ENCODE assay signal across 15 cellular contexts in the genomic region with DNA sequence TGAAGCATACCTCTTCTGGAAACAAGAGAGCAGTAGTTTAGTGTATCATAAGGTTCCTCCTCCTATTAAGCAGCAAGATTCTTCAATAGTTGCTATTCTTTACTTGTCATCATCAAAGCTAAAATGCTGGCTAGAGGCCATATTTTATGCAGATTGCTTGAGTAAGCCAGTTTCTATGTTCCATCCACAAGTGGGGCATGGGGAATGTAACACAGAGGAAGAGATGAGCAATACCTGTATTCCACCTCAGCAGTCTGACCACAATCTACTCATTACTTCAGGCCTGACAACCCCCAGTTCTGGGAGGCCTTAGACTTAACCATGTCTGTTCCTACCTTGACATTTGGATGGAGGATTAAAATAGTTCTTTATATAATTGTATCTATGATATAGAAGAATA.
DNase-seq lines count a peak whose midpoint lies in the region; ATAC-seq and TF ChIP-seq lines count a peak whose summit lies in the region.
"Had no signal": no experiment of that assay in that cellular context is flagged by ENCODE, and none has a peak within 500 bp of the region (broad histone marks: within the 10 kb centered on the region; RNA-seq: fewer than 3 reads in every experiment).

No MANE protein-coding gene starts in this region.

- H3K4me1 ChIP-seq in tibial artery = no peaks in the 10 kb centered on the region
- H3K4me1 ChIP-seq: sigmoid colon, upper lobe of left lung had no signal

- peaks cover 3% of the 10 kb centered on the region for H3K4me1 Mint-ChIP-seq in activated CD4-positive, alpha-beta T cell treated with anti-CD3 and anti-CD28 coated beads for 36 hours

- no peaks in the 10 kb centered on the region for H3K27me3 ChIP-seq in tibial artery
- H3K27me3 ChIP-seq: sigmoid colon, upper lobe of left lung had no signal

- ATAC-seq in activated CD4-positive, alpha-beta T cell treated with anti-CD3 and anti-CD28 coated beads for 36 hours = peak; percentile 98
- ATAC-seq in HG03342 (IDR thresholded peaks at IDR 0.05; ENCODE audit: unreplicated experiment) = peak; percentile 61
- ATAC-seq: CD8-positive, alpha-beta T cell had no signal

- no peak for TF ChIP-seq CTCF in tibial artery (IDR thresholded peaks at IDR 0.05)

- no peak overlapping the region for H3K27ac ChIP-seq in tibial artery
- H3K27ac ChIP-seq: sigmoid colon, upper lobe of left lung had no signal

- no peaks in the 10 kb centered on the region for H3K9me3 ChIP-seq in tibial artery
- H3K9me3 ChIP-seq: sigmoid colon, upper lobe of left lung had no signal

- no peak overlapping the region for H3K4me3 Mint-ChIP-seq in activated CD4-positive, alpha-beta T cell treated with anti-CD3 and anti-CD28 coated beads for 36 hours
- H3K4me3 Mint-ChIP-seq: CD8-positive, alpha-beta T cell had no signal

- no peak overlapping the region for H3K4me3 ChIP-seq in tibial artery
- H3K4me3 ChIP-seq: sigmoid colon, upper lobe of left lung had no signal

- no peaks in the 10 kb centered on the region for H3K36me3 Mint-ChIP-seq in activated CD4-positive, alpha-beta T cell treated with anti-CD3 and anti-CD28 coated beads for 36 hours (ENCODE audit: low read depth)
- H3K36me3 Mint-ChIP-seq: CD8-positive, alpha-beta T cell had no signal

- H3K36me3 ChIP-seq in tibial artery = no peaks in the 10 kb centered on the region
- H3K36me3 ChIP-seq: sigmoid colon, upper lobe of left lung had no signal

- CTCF ChIA-PET in activated CD4-positive, alpha-beta T cell treated with anti-CD3 and anti-CD28 coated beads for 36 hours (lab: Charles Lee) = no interaction called here

- peak; percentile 38 for DNase-seq in activated CD4-positive, alpha-beta T cell treated with anti-CD3 and anti-CD28 coated beads for 36 hours
- no peak for DNase-seq in activated CD4-positive, alpha-beta T cell treated with anti-CD3 and anti-CD28 coated beads, Interleukin-2, amount 50 U/mL, for 1 hour
- DNase-seq in activated T-helper 9 cell treated with anti-CD3 and anti-CD28 coated beads, Interleukin-2, amount 50 U/mL, for 16 hours (ENCODE audit: low read depth) = peak; percentile 4
- DNase-seq in renal cortical epithelial cell (ENCODE audit: low read depth) (peak; percentile 57), hepatic stellate cell (ENCODE audit: low spot score) (no peak), MV-4-11 (lab: John Stamatoyannopoulos, UW) (no peak), tibial artery (no peak)
- DNase-seq: CD8-positive, alpha-beta T cell; central memory CD4-positive, alpha-beta T cell; GDM1; NCI-H146; NCI-H526 treated with DMSO at 0.1 percent for 48 hours; sigmoid colon; upper lobe of left lung had no signal

- POLR2A ChIA-PET in activated CD4-positive, alpha-beta T cell treated with anti-CD3 and anti-CD28 coated beads for 36 hours (lab: Charles Lee) = no interaction called here

- intact Hi-C loops in activated CD4-positive, alpha-beta T cell treated with anti-CD3 and anti-CD28 coated beads for 36 hours (cut with DNase I, micrococcal nuclease) = loop anchor here (2.0 to 5.0 kb wide), 2 partner anchors 55 kb away; no protein-coding TSS in a partner anchor
- intact Hi-C loops in tibial artery (cut with DNase I; ENCODE audit: low total_unique reads) = no loop called here

- no peaks in the 10 kb centered on the region for H3K27me3 Mint-ChIP-seq in activated CD4-positive, alpha-beta T cell treated with anti-CD3 and anti-CD28 coated beads for 36 hours

- no peak overlapping the region for H3K27ac Mint-ChIP-seq in activated CD4-positive, alpha-beta T cell treated with anti-CD3 and anti-CD28 coated beads for 36 hours
- H3K27ac Mint-ChIP-seq: CD8-positive, alpha-beta T cell had no signal

- no peaks in the 10 kb centered on the region for H3K9me3 Mint-ChIP-seq in activated CD4-positive, alpha-beta T cell treated with anti-CD3 and anti-CD28 coated beads for 36 hours (ENCODE audit: low read depth)
- H3K9me3 Mint-ChIP-seq: CD8-positive, alpha-beta T cell had no signal

Comparison
In these comparisons a context has a peak if more than half of its experiments do, and no peak if none do; other contexts are left out.
1. DNase-seq: peak in activated CD4-positive, alpha-beta T cell treated with anti-CD3 and anti-CD28 coated beads for 36 hours (single experiment), activated T-helper 9 cell treated with anti-CD3 and anti-CD28 coated beads, Interleukin-2, amount 50 U/mL, for 16 hours (single experiment) and renal cortical epithelial cell (single experiment); none in activated CD4-positive, alpha-beta T cell treated with anti-CD3 and anti-CD28 coated beads, Interleukin-2, amount 50 U/mL, for 1 hour (single experiment), hepatic stellate cell (single experiment), MV-4-11 (single experiment) and tibial artery (0 of 2).